8 cellular contexts compared by ENCODE assay signal in genomic region chr1:43990271-43991199, GRCh38. TPM values are rescaled to one million over a fixed set of nuclear protein-coding genes. Genes with fewer than 3 reads are reported as not detected.
A peak's percentile ranks its signal among the peaks of the same experiment; 100 is the strongest.
DNase-seq lines count a peak whose midpoint lies in the region; ATAC-seq and TF ChIP-seq lines count a peak whose summit lies in the region.

No MANE protein-coding gene starts in this region.

- H3K4me3 ChIP-seq in hepatocyte, result peak overlapping the region; percentile 23

- no peaks in the 10 kb centered on the region for H3K9me2 ChIP-seq in hepatocyte (replicated peaks; ENCODE audit: insufficient read depth)

- H3K4me3 Mint-ChIP-seq in activated B cell treated with CpG ODN at 0.5 μM for 24 hours, result peak overlapping the region; percentile 96
- peak overlapping the region; percentile 96 to 97 for H3K4me3 Mint-ChIP-seq in stimulated activated naive B cell treated with anti-CD40 and anti-IgM and Interleukin-4, amounts not matched to agents 10 μg/mL and 1 μg/mL and 100 μg/mL, for 72 hours

- H3K9me3 ChIP-seq in hepatocyte (ENCODE audit: low read depth), result no peaks in the 10 kb centered on the region

- ATAC-seq in activated B cell treated with CpG ODN at 0.5 μM for 24 hours (ENCODE audit: low read depth), result no peak
- ATAC-seq in stimulated activated naive B cell treated with anti-CD40 and anti-IgM and Interleukin-4, amounts not matched to agents 10 μg/mL and 1 μg/mL and 100 μg/mL, for 72 hours (replicated peaks), result peak in 1 of 2 donors; percentile 3
- ATAC-seq in HG03097 (IDR thresholded peaks at IDR 0.05; ENCODE audit: low FRiP score, unreplicated experiment), result no peak
- no peak for ATAC-seq in HG02973 (IDR thresholded peaks at IDR 0.05; ENCODE audit: unreplicated experiment)

- no peaks in the 10 kb centered on the region for H3K36me3 ChIP-seq in hepatocyte (replicated peaks; ENCODE audit: insufficient read depth, low read depth)

- CTCF ChIA-PET in activated B cell treated with CpG ODN at 0.5 μM for 24 hours (lab: Charles Lee), result interaction anchor here (1.0 to 1.6 kb wide), 2 partner anchors 14 to 21 kb away, joined by 3 read pairs; partner anchors contain the start of gene DPH2

- peak overlapping the region; percentile 88 for H3K27ac Mint-ChIP-seq in activated B cell treated with CpG ODN at 0.5 μM for 24 hours
- peak overlapping the region; percentile 93 for H3K27ac Mint-ChIP-seq in stimulated activated naive B cell treated with anti-CD40 and anti-IgM and Interleukin-4, amounts not matched to agents 10 μg/mL and 1 μg/mL and 100 μg/mL, for 72 hours

- POLR2A ChIA-PET in activated B cell treated with CpG ODN at 0.5 μM for 24 hours (lab: Charles Lee), result interaction anchor here (2.7 kb wide), 1 partner anchor 15 kb away, joined by 23 read pairs; the partner anchor contains the start of gene ATP6V0B

- H3K27me3 Mint-ChIP-seq in activated B cell treated with CpG ODN at 0.5 μM for 24 hours, result no peaks in the 10 kb centered on the region
- no peaks in the 10 kb centered on the region for H3K27me3 Mint-ChIP-seq in stimulated activated naive B cell treated with anti-CD40 and anti-IgM and Interleukin-4, amounts not matched to agents 10 μg/mL and 1 μg/mL and 100 μg/mL, for 72 hours

- peak overlapping the region; percentile 32 for H2AFZ ChIP-seq in hepatocyte

- DNase-seq in NCI-H146 (lab: John Stamatoyannopoulos, UW) (peak; percentile 27), NCI-H146 treated with DMSO at 0.1 percent for 48 hours (lab: John Stamatoyannopoulos, UW; ENCODE audit: unreplicated experiment) (no peak), activated B cell treated with CpG ODN at 0.5 μM for 24 hours (no peak), hepatocyte (ENCODE audit: low spot score) (no peak), NCI-H187 (lab: John Stamatoyannopoulos, UW) (no peak)
- DNase-seq in stimulated activated naive B cell treated with anti-CD40 and anti-IgM and Interleukin-4, amounts not matched to agents 10 μg/mL and 1 μg/mL and 100 μg/mL, for 72 hours, result no peak

- H3K4me1 ChIP-seq in hepatocyte (ENCODE audit: insufficient read depth), result peaks cover 17% of the 10 kb centered on the region

- peaks cover 5% of the 10 kb centered on the region for H3K79me2 ChIP-seq in hepatocyte

- no peaks in the 10 kb centered on the region for H4K20me1 ChIP-seq in hepatocyte (ENCODE audit: insufficient read depth, poor library complexity, severe bottlenecking)

- WGBS in hepatocyte (ENCODE audit: low lambda C conversion rate, missing lambda C conversion rate), result 76% methylated on average over 19 of the region's 19 CpGs

- intact Hi-C loops in activated B cell treated with CpG ODN at 0.5 μM for 24 hours (cut with micrococcal nuclease), result loop anchor here (1.0 to 10.0 kb wide), 5 partner anchors 7 to 644 kb away; partner anchors contain the start of genes ATP6V0B and IPO13

- peaks cover 2% of the 10 kb centered on the region for H3K36me3 Mint-ChIP-seq in activated B cell treated with CpG ODN at 0.5 μM for 24 hours (ENCODE audit: low read depth)
- peaks cover 2 to 10% of the 10 kb centered on the region in 2 donors for H3K36me3 Mint-ChIP-seq in stimulated activated naive B cell treated with anti-CD40 and anti-IgM and Interleukin-4, amounts not matched to agents 10 μg/mL and 1 μg/mL and 100 μg/mL, for 72 hours

- TF ChIP-seq CTCF in activated B cell treated with CpG ODN at 0.5 μM for 24 hours (IDR thresholded peaks at IDR 0.05), result no peak
- TF ChIP-seq CTCF in hepatocyte (IDR thresholded peaks at IDR 0.05; ENCODE audit: poor library complexity), result no peak

- H3K9me3 Mint-ChIP-seq in activated B cell treated with CpG ODN at 0.5 μM for 24 hours, result no peaks in the 10 kb centered on the region
- no peaks in the 10 kb centered on the region for H3K9me3 Mint-ChIP-seq in stimulated activated naive B cell treated with anti-CD40 and anti-IgM and Interleukin-4, amounts not matched to agents 10 μg/mL and 1 μg/mL and 100 μg/mL, for 72 hours

- H3K4me1 Mint-ChIP-seq in activated B cell treated with CpG ODN at 0.5 μM for 24 hours, result peaks cover 36% of the 10 kb centered on the region
- H3K4me1 Mint-ChIP-seq in stimulated activated naive B cell treated with anti-CD40 and anti-IgM and Interleukin-4, amounts not matched to agents 10 μg/mL and 1 μg/mL and 100 μg/mL, for 72 hours, result peaks cover 21 to 34% of the 10 kb centered on the region in 2 donors

- H3K27ac ChIP-seq in hepatocyte, result peak overlapping the region; percentile 80

- no peaks in the 10 kb centered on the region for H3K27me3 ChIP-seq in hepatocyte

- H3K4me2 ChIP-seq in hepatocyte, result peak overlapping the region; percentile 83

RNA-seq across cellular contexts. Expression of gene CCDC24, which starts 0.9 kb away (rescaled TPM):
- total RNA-seq in activated B cell treated with CpG ODN at 0.5 μM for 24 hours, result 8.1 and 15.1 TPM in 2 replicates
- 11.0 and 13.2 TPM in 2 replicates for total RNA-seq in hepatocyte
- polyA plus RNA-seq in hepatocyte, result 23.7 and 27.7 TPM in 2 replicates

RNA-seq across cellular contexts. Expression of gene B4GALT2, which starts 11.5 kb away (rescaled TPM):
- 8.1 and 8.3 TPM in 2 replicates for total RNA-seq in activated B cell treated with CpG ODN at 0.5 μM for 24 hours
- 45.7 and 48.2 TPM in 2 replicates for total RNA-seq in hepatocyte
- polyA plus RNA-seq in hepatocyte, result 68.8 and 73.8 TPM in 2 replicates

RNA-seq across cellular contexts. Expression of gene ATP6V0B, which starts 15.8 kb away (rescaled TPM):
- total RNA-seq in activated B cell treated with CpG ODN at 0.5 μM for 24 hours (75.5 and 80.9 TPM in 2 replicates), hepatocyte (195 and 216 TPM in 2 replicates)
- polyA plus RNA-seq in hepatocyte, result 338 and 366 TPM in 2 replicates

RNA-seq across cellular contexts. Expression of gene DPH2, which starts 20.7 kb away (rescaled TPM):
- total RNA-seq in activated B cell treated with CpG ODN at 0.5 μM for 24 hours (47.3 and 51.6 TPM in 2 replicates), hepatocyte (18.6 and 31.5 TPM in 2 replicates)
- 20.2 and 21.5 TPM in 2 replicates for polyA plus RNA-seq in hepatocyte

RNA-seq across cellular contexts. Expression of gene SLC6A9, which starts 40.7 kb away (rescaled TPM):
- total RNA-seq in activated B cell treated with CpG ODN at 0.5 μM for 24 hours, result 10.3 and 10.4 TPM in 2 replicates
- total RNA-seq in hepatocyte, result 13.5 and 14.6 TPM in 2 replicates
- 24.9 and 25.3 TPM in 2 replicates for polyA plus RNA-seq in hepatocyte
